In the genomic region with DNA sequence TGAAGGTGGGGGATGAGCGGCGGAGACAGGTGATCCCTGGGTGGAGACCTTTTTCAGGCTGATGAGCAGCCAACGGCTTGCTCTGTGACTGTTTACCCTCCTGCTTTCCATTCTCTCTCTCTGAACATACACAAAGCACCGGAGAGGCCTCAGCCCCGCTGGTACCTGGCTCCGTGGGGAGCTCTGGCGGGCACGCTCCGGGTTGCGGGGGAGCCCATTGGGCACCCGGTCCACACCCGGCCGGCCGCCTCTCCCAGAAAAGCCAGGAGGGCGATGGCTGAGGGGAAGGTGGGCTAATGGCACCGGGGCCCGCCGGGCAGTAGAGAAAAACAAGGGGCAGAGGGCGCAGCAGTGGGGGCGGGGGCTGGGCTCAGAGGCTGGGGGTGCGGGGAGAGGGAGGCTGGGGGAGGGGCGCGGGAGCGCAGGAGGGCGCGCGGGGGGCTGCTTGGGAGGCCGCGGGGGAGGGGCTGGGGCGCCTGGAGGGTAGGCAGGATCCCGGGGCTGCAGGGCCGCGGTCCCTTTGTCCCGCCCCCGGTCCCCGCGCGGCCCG, we compare ENCODE assay signal across 1 cellular context.
TF ChIP-seq lines count a peak whose summit lies in the region.

No MANE protein-coding gene starts in this region.

TF ChIP-seq in HepG2, 621 proteins besides CTCF, POLR2A, EP300 and RAD21 (continued from another document and continues in another):
- TF ChIP-seq, protein P1, sequence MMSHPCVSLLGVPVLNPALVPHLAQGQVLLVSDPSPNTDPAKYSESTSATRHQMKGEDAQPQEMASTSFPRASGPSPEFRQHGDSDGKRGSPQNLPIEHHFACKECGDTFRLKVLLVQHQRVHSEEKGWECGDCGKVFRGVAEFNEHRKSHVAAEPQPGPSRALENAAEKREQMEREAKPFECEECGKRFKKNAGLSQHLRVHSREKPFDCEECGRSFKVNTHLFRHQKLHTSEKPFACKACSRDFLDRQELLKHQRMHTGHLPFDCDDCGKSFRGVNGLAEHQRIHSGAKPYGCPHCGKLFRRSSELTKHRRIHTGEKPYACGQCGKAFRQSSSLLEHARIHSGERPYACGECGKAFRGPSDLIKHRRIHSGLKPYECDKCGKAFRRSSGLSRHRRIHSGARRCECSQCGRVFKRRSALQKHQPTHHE (CRISPR knock-in tag; IDR thresholded peaks at IDR 0.05; ENCODE audit: borderline replicate concordance), result no peak
- TF ChIP-seq, protein P2, sequence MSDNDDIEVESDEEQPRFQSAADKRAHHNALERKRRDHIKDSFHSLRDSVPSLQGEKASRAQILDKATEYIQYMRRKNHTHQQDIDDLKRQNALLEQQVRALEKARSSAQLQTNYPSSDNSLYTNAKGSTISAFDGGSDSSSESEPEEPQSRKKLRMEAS (IDR thresholded peaks at IDR 0.05), result no peak
- no peak for TF ChIP-seq PAX8 (CRISPR knock-in tag; IDR thresholded peaks at IDR 0.05; ENCODE audit: borderline replicate concordance)
- TF ChIP-seq, protein P3, sequence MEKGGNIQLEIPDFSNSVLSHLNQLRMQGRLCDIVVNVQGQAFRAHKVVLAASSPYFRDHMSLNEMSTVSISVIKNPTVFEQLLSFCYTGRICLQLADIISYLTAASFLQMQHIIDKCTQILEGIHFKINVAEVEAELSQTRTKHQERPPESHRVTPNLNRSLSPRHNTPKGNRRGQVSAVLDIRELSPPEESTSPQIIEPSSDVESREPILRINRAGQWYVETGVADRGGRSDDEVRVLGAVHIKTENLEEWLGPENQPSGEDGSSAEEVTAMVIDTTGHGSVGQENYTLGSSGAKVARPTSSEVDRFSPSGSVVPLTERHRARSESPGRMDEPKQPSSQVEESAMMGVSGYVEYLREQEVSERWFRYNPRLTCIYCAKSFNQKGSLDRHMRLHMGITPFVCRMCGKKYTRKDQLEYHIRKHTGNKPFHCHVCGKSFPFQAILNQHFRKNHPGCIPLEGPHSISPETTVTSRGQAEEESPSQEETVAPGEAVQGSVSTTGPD (CRISPR knock-in tag; IDR thresholded peaks at IDR 0.05), result no peak
- TF ChIP-seq FOXP1 (IDR thresholded peaks at IDR 0.05), result no peak
- no peak for TF ChIP-seq FOXP1 (CRISPR knock-in tag; IDR thresholded peaks at IDR 0.05)
- no peak for TF ChIP-seq NAIF1 (CRISPR knock-in tag; IDR thresholded peaks at IDR 0.05; ENCODE audit: borderline replicate concordance)
- TF ChIP-seq GABPB1 (CRISPR knock-in tag; IDR thresholded peaks at IDR 0.05), result peak; percentile 34; the same call in 1 of the 2 replicates
- TF ChIP-seq AKAP8 (CRISPR knock-in tag; IDR thresholded peaks at IDR 0.05), result no peak
- no peak for TF ChIP-seq JUN (CRISPR knock-in tag; IDR thresholded peaks at IDR 0.05)
- TF ChIP-seq POGZ (CRISPR knock-in tag; IDR thresholded peaks at IDR 0.05), result no peak
- no peak for TF ChIP-seq SMAD3 (CRISPR knock-in tag; IDR thresholded peaks at IDR 0.05)
- TF ChIP-seq ASH2L (IDR thresholded peaks at IDR 0.05; ENCODE audit: insufficient read length, low read depth, low read length), result no peak
- no peak for TF ChIP-seq THAP11 (CRISPR knock-in tag; IDR thresholded peaks at IDR 0.05)
- no peak for TF ChIP-seq ZNF792 (CRISPR knock-in tag; IDR thresholded peaks at IDR 0.05)
- TF ChIP-seq, protein P4, sequence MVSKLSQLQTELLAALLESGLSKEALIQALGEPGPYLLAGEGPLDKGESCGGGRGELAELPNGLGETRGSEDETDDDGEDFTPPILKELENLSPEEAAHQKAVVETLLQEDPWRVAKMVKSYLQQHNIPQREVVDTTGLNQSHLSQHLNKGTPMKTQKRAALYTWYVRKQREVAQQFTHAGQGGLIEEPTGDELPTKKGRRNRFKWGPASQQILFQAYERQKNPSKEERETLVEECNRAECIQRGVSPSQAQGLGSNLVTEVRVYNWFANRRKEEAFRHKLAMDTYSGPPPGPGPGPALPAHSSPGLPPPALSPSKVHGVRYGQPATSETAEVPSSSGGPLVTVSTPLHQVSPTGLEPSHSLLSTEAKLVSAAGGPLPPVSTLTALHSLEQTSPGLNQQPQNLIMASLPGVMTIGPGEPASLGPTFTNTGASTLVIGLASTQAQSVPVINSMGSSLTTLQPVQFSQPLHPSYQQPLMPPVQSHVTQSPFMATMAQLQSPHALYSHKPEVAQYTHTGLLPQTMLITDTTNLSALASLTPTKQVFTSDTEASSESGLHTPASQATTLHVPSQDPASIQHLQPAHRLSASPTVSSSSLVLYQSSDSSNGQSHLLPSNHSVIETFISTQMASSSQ (IDR thresholded peaks at IDR 0.05; ENCODE audit: low read depth), result no peak
- TF ChIP-seq, protein P4 (CRISPR knock-in tag; IDR thresholded peaks at IDR 0.05; ENCODE audit: borderline replicate concordance), result no peak
- 0 out of 2 replicates have a peak, but pooled peaks have one; percentile 2 for TF ChIP-seq ZNF160 (CRISPR knock-in tag; IDR thresholded peaks at IDR 0.05)
- TF ChIP-seq U2AF1 (optimal IDR thresholded peaks at IDR 0.05; ENCODE audit: low read depth, low read length), result no peak
- TF ChIP-seq ZNF773 (CRISPR knock-in tag; IDR thresholded peaks at IDR 0.05; ENCODE audit: borderline replicate concordance), result no peak
- TF ChIP-seq, protein P5, sequence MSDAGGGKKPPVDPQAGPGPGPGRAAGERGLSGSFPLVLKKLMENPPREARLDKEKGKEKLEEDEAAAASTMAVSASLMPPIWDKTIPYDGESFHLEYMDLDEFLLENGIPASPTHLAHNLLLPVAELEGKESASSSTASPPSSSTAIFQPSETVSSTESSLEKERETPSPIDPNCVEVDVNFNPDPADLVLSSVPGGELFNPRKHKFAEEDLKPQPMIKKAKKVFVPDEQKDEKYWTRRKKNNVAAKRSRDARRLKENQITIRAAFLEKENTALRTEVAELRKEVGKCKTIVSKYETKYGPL (CRISPR knock-in tag; IDR thresholded peaks at IDR 0.05), result no peak
- no peak; the same call in 1 of the 2 replicates for TF ChIP-seq MYC (CRISPR knock-in tag; IDR thresholded peaks at IDR 0.05; ENCODE audit: borderline replicate concordance)
- no peak for TF ChIP-seq ZNF768 (CRISPR knock-in tag; IDR thresholded peaks at IDR 0.05)
- no peak for TF ChIP-seq PAF1 (CRISPR knock-in tag; IDR thresholded peaks at IDR 0.05)
- 0 out of 2 replicates have a peak, but pooled peaks have one; percentile 3 for TF ChIP-seq HOXA3 (CRISPR knock-in tag; IDR thresholded peaks at IDR 0.05)
- TF ChIP-seq RELA (CRISPR knock-in tag; IDR thresholded peaks at IDR 0.05), result no peak
- TF ChIP-seq, protein P6, sequence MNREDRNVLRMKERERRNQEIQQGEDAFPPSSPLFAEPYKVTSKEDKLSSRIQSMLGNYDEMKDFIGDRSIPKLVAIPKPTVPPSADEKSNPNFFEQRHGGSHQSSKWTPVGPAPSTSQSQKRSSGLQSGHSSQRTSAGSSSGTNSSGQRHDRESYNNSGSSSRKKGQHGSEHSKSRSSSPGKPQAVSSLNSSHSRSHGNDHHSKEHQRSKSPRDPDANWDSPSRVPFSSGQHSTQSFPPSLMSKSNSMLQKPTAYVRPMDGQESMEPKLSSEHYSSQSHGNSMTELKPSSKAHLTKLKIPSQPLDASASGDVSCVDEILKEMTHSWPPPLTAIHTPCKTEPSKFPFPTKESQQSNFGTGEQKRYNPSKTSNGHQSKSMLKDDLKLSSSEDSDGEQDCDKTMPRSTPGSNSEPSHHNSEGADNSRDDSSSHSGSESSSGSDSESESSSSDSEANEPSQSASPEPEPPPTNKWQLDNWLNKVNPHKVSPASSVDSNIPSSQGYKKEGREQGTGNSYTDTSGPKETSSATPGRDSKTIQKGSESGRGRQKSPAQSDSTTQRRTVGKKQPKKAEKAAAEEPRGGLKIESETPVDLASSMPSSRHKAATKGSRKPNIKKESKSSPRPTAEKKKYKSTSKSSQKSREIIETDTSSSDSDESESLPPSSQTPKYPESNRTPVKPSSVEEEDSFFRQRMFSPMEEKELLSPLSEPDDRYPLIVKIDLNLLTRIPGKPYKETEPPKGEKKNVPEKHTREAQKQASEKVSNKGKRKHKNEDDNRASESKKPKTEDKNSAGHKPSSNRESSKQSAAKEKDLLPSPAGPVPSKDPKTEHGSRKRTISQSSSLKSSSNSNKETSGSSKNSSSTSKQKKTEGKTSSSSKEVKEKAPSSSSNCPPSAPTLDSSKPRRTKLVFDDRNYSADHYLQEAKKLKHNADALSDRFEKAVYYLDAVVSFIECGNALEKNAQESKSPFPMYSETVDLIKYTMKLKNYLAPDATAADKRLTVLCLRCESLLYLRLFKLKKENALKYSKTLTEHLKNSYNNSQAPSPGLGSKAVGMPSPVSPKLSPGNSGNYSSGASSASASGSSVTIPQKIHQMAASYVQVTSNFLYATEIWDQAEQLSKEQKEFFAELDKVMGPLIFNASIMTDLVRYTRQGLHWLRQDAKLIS (CRISPR knock-in tag; IDR thresholded peaks at IDR 0.05), result no peak
- TF ChIP-seq FOXA1 (IDR thresholded peaks at IDR 0.05), result no peak
- peak; percentile 38; the same call in 1 of the 2 replicates for TF ChIP-seq FOXA1 (CRISPR knock-in tag; IDR thresholded peaks at IDR 0.05)
- TF ChIP-seq HNRNPH1 (optimal IDR thresholded peaks at IDR 0.05; ENCODE audit: low read depth, low read length), result no peak
- no peak for TF ChIP-seq RBAK (CRISPR knock-in tag; IDR thresholded peaks at IDR 0.05)
- no peak for TF ChIP-seq HOXA5 (CRISPR knock-in tag; IDR thresholded peaks at IDR 0.05)
- TF ChIP-seq, protein P7, sequence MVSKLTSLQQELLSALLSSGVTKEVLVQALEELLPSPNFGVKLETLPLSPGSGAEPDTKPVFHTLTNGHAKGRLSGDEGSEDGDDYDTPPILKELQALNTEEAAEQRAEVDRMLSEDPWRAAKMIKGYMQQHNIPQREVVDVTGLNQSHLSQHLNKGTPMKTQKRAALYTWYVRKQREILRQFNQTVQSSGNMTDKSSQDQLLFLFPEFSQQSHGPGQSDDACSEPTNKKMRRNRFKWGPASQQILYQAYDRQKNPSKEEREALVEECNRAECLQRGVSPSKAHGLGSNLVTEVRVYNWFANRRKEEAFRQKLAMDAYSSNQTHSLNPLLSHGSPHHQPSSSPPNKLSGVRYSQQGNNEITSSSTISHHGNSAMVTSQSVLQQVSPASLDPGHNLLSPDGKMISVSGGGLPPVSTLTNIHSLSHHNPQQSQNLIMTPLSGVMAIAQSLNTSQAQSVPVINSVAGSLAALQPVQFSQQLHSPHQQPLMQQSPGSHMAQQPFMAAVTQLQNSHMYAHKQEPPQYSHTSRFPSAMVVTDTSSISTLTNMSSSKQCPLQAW (CRISPR knock-in tag; IDR thresholded peaks at IDR 0.05), result 0 out of 2 replicates have a peak, but pooled peaks have one; percentile 18
- TF ChIP-seq, protein P8, sequence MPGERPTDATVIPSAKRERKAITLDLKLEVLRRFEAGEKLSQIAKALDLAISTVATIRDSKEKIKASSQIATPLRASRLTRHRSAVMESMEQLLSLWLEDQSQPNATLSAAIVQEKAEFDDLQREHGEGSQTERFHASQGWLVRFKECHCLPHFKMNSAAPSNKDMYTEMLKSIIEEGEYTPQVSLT (CRISPR knock-in tag; IDR thresholded peaks at IDR 0.05; ENCODE audit: borderline replicate concordance, low read depth), result no peak
- no peak for TF ChIP-seq NFYB (CRISPR knock-in tag; IDR thresholded peaks at IDR 0.05)
- no peak for TF ChIP-seq CEBPG (CRISPR knock-in tag; IDR thresholded peaks at IDR 0.05)
- 0 out of 2 replicates have a peak, but pooled peaks have one; percentile 19 for TF ChIP-seq HDAC1 (CRISPR knock-in tag; IDR thresholded peaks at IDR 0.05)
- no peak for TF ChIP-seq ZSCAN25 (CRISPR knock-in tag; IDR thresholded peaks at IDR 0.05)
- TF ChIP-seq, protein P9, sequence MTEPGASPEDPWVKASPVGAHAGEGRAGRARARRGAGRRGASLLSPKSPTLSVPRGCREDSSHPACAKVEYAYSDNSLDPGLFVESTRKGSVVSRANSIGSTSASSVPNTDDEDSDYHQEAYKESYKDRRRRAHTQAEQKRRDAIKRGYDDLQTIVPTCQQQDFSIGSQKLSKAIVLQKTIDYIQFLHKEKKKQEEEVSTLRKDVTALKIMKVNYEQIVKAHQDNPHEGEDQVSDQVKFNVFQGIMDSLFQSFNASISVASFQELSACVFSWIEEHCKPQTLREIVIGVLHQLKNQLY (CRISPR knock-in tag; IDR thresholded peaks at IDR 0.05), result no peak
- no peak for TF ChIP-seq CCAR2 (optimal IDR thresholded peaks at IDR 0.05; ENCODE audit: low read depth, low read length)
- TF ChIP-seq ZNF230 (CRISPR knock-in tag; IDR thresholded peaks at IDR 0.05), result no peak
- peak; percentile 59; the same call in 1 of the 2 replicates for TF ChIP-seq ARID2 (CRISPR knock-in tag; IDR thresholded peaks at IDR 0.05; ENCODE audit: borderline replicate concordance)
- TF ChIP-seq HNF4G (IDR thresholded peaks at IDR 0.05; ENCODE audit: borderline replicate concordance, low read depth, low read length), result no peak
- no peak for TF ChIP-seq HNF4G (CRISPR knock-in tag; IDR thresholded peaks at IDR 0.05; ENCODE audit: borderline replicate concordance, low read depth)
- TF ChIP-seq ZNF251 (CRISPR knock-in tag; IDR thresholded peaks at IDR 0.05), result no peak
- no peak for TF ChIP-seq ZNF44 (CRISPR knock-in tag; IDR thresholded peaks at IDR 0.05)
